In the genomic region with DNA sequence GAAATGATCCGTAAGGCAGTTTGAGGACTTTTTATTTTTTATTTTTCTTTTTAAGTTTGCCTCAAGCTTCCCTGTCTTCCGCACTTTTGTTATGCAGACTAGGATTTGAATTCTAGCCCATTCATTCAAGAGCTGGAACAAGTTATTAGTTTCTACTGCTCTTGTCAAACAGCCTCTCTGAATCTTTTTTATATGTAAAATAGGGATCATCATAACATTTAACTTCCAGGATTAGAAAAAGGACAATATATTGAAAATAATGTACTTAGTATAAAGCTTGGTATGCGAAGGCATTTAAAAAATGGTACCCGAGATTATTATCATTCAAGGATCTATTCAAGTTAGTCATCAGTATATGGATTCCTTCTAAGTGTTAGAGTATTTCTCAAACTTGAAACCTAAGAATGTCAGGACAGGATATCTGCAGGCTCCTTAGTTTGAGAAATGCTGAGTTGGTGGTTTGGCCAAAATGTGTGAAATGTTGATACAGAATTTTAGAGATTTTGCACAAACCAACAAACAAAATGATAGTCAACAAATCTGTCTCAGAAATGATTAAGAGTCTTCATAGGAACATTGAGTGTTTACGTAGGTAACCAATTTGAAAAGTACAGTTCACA, we compare ENCODE assay signal across 2 cellular contexts.
A peak's percentile ranks its signal among the peaks of the same experiment; 100 is the strongest.
TF ChIP-seq lines count a peak whose summit lies in the region.

No MANE protein-coding gene starts in this region.

TF ChIP-seq in GM23338, 12 proteins besides CTCF, POLR2A, EP300 and RAD21:
- TF ChIP-seq NANOG (IDR thresholded peaks at IDR 0.05; ENCODE audit: borderline replicate concordance) (0 out of 2 replicates have a peak, but pooled peaks have one; percentile 22), CREB1 (CRISPR knock-in tag; IDR thresholded peaks at IDR 0.05; ENCODE audit: low read depth) (no peak)

TF ChIP-seq in K562, 482 proteins besides CTCF, POLR2A, EP300 and RAD21:
- TF ChIP-seq, protein P1, sequence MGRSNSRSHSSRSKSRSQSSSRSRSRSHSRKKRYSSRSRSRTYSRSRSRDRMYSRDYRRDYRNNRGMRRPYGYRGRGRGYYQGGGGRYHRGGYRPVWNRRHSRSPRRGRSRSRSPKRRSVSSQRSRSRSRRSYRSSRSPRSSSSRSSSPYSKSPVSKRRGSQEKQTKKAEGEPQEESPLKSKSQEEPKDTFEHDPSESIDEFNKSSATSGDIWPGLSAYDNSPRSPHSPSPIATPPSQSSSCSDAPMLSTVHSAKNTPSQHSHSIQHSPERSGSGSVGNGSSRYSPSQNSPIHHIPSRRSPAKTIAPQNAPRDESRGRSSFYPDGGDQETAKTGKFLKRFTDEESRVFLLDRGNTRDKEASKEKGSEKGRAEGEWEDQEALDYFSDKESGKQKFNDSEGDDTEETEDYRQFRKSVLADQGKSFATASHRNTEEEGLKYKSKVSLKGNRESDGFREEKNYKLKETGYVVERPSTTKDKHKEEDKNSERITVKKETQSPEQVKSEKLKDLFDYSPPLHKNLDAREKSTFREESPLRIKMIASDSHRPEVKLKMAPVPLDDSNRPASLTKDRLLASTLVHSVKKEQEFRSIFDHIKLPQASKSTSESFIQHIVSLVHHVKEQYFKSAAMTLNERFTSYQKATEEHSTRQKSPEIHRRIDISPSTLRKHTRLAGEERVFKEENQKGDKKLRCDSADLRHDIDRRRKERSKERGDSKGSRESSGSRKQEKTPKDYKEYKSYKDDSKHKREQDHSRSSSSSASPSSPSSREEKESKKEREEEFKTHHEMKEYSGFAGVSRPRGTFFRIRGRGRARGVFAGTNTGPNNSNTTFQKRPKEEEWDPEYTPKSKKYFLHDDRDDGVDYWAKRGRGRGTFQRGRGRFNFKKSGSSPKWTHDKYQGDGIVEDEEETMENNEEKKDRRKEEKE (IDR thresholded peaks at IDR 0.05; ENCODE audit: borderline replicate concordance in 1 of 2, control insufficient read depth in 1 of 2, low read depth in 2 of 2, low read length in 1 of 2), result no peak
- TF ChIP-seq C11orf30 (IDR thresholded peaks at IDR 0.05; ENCODE audit: low read depth) (peak; percentile 43; the same call in 1 of the 2 replicates), MAFG (tag; conservative IDR thresholded peaks at IDR 0.05) (0 out of 2 replicates have a peak, but pooled peaks have one; percentile 35), ZNF316 (IDR thresholded peaks at IDR 0.05) (peak; percentile 84), MAFF (IDR thresholded peaks at IDR 0.05; ENCODE audit: low read length) (0 out of 2 replicates have a peak, but pooled peaks have one; percentile 22)
